In genomic region chr9:134325096-134325812, GRCh38 we compare ENCODE assay signal across 8 cellular contexts. TPM values are rescaled to one million over a fixed set of nuclear protein-coding genes. Genes with fewer than 3 reads are reported as not detected.
DNase-seq lines count a peak whose midpoint lies in the region; ATAC-seq and TF ChIP-seq lines count a peak whose summit lies in the region.

No MANE protein-coding gene starts in this region.

- peak overlapping the region; percentile 85 for H3K4me2 ChIP-seq in neuronal stem cell (ENCODE audit: insufficient read depth, low read length, poor library complexity, severe bottlenecking)

- peak overlapping the region; percentile 99 for H4K91ac ChIP-seq in neuronal stem cell (ENCODE audit: low read depth, low read length, poor library complexity)

- WGBS in neuronal stem cell (ENCODE audit: extremely low coverage in 2 of 2, insufficient read length in 2 of 2, insufficient replicate concordance in 1 of 2), 2 donors, result no CpG with 5 or more reads among the region's 63 CpGs

- H3K4me1 Mint-ChIP-seq in HFFc6 (ENCODE audit: low read depth), result peaks cover 40% of the 10 kb centered on the region

- H3K23ac ChIP-seq in neuronal stem cell (ENCODE audit: low read depth, low read length, poor library complexity), result peak overlapping the region; percentile 97

- H3K27ac ChIP-seq in 22Rv1, result peak overlapping the region; percentile 65
- H3K27ac ChIP-seq in neuronal stem cell (replicated peaks; ENCODE audit: low read length), result peak overlapping the region; percentile 96

- peak overlapping the region; percentile 100 for H3K18ac ChIP-seq in neuronal stem cell (ENCODE audit: low read length)

- no peaks in the 10 kb centered on the region for H3K36me3 ChIP-seq in neuronal stem cell (replicated peaks in 1 of 2; ENCODE audit: control insufficient read depth in 2 of 2, insufficient read depth in 2 of 2, low read length in 2 of 2)

- peak overlapping the region; percentile 100 for H2BK15ac ChIP-seq in neuronal stem cell (ENCODE audit: low read length)

- H3K27ac Mint-ChIP-seq in HFFc6, result peak overlapping the region; percentile 77

- peaks cover 3% of the 10 kb centered on the region for H3K27me3 Mint-ChIP-seq in HFFc6 (ENCODE audit: insufficient read depth)

- no peaks in the 10 kb centered on the region for H3K36me3 Mint-ChIP-seq in HFFc6 (ENCODE audit: low read depth)

- ATAC-seq in GM21360 (IDR thresholded peaks at IDR 0.05; ENCODE audit: unreplicated experiment) (no peak), HG02885 (IDR thresholded peaks at IDR 0.05; ENCODE audit: poor library complexity, unreplicated experiment) (no peak)

- peak overlapping the region; percentile 100 for H2BK12ac ChIP-seq in neuronal stem cell (ENCODE audit: low read length)

- TF ChIP-seq CTCF in 22Rv1 (IDR thresholded peaks at IDR 0.05) (0 out of 2 replicates have a peak, but pooled peaks have one; percentile 1), HFFc6 (IDR thresholded peaks at IDR 0.05) (no peak), foreskin fibroblast (IDR thresholded peaks at IDR 0.05; ENCODE audit: low read depth, low read length) (no peak)

- H3K4me3 ChIP-seq in foreskin fibroblast (ENCODE audit: low read depth in 1 of 2, low read length in 2 of 2) (peak overlapping the region; percentile 78), neuronal stem cell (ENCODE audit: low read length in 2 of 2) (peak overlapping the region; percentile 87 to 90)

- DNase-seq in HFFc6, result peak; percentile 57
- peak; percentile 61 for DNase-seq in activated CD8-positive, alpha-beta memory T cell treated with anti-CD3 and anti-CD28 coated beads, Interleukin-2, amount 50 U/mL, for 48 hours
- DNase-seq in foreskin fibroblast, result peak in 1 of 2 donors; percentile 69
- DNase-seq in neuronal stem cell (ENCODE audit: low spot score), result no peak
- no peak for DNase-seq in GF-D8 (lab: John Stamatoyannopoulos, UW)

- H3K9ac ChIP-seq in neuronal stem cell (ENCODE audit: low read depth, low read length, poor library complexity), result peak overlapping the region; percentile 99

- H2AK5ac ChIP-seq in neuronal stem cell (ENCODE audit: low read depth, low read length), result peak overlapping the region; percentile 99

- H3K4me1 ChIP-seq in neuronal stem cell (ENCODE audit: control insufficient read depth in 2 of 2, insufficient read depth in 1 of 2, low read depth in 1 of 2, low read length in 2 of 2), result peaks cover 42 to 52% of the 10 kb centered on the region in 2 donors

- peak overlapping the region; percentile 89 for H2BK5ac ChIP-seq in neuronal stem cell (ENCODE audit: low read length)

- H2AFZ ChIP-seq in neuronal stem cell (ENCODE audit: low read length), result peak overlapping the region; percentile 94

- peak overlapping the region; percentile 100 for H2BK120ac ChIP-seq in neuronal stem cell (ENCODE audit: low read depth, low read length)

- H3K4me3 Mint-ChIP-seq in HFFc6, result peak overlapping the region; percentile 84

- peak overlapping the region; percentile 100 for H4K8ac ChIP-seq in neuronal stem cell (ENCODE audit: low read depth, low read length)

- H3K9me3 ChIP-seq in neuronal stem cell (replicated peaks in 1 of 2; ENCODE audit: control insufficient read depth in 2 of 2, insufficient read depth in 1 of 2, low read depth in 1 of 2, low read length in 2 of 2), result peaks cover 0 to 2% of the 10 kb centered on the region in 2 donors

- H3K27me3 ChIP-seq in neuronal stem cell (ENCODE audit: control insufficient read depth in 3 of 3, insufficient read depth in 3 of 3, low read depth in 1 of 3, low read length in 3 of 3), result peaks cover 0 to 7% (median 0%) of the 10 kb centered on the region in 3 experiments

- H3K79me1 ChIP-seq in neuronal stem cell (ENCODE audit: low read depth, low read length), result peaks cover 17% of the 10 kb centered on the region

- H3K9me3 Mint-ChIP-seq in HFFc6, result no peaks in the 10 kb centered on the region

- H3K14ac ChIP-seq in neuronal stem cell (ENCODE audit: low read length), result peak overlapping the region; percentile 94

- H3K4ac ChIP-seq in neuronal stem cell (ENCODE audit: low read length), result peak overlapping the region; percentile 100

RNA-seq across cellular contexts. Expression of gene RXRA, which starts 1.0 kb away (rescaled TPM):
- 10 to 100 TPM; 23.2 to 31.9 (median 28.0) TPM for total RNA-seq in HFFc6 (2021; fragmentation: NEBNext Ultra II Directional; extraction: Animal tissue kit (Norgen Biotek cat#: 25700))
- polyA plus RNA-seq in neuronal stem cell (2013, experiment 1 of 2), result 36.1 TPM
- 36.3 TPM for polyA plus RNA-seq in neuronal stem cell (2013, experiment 2 of 2)

Comparison
In these comparisons a context has a peak if more than half of its experiments do, and no peak if none do; other contexts are left out.
1. DNase-seq: peak in HFFc6 (single experiment) and activated CD8-positive, alpha-beta memory T cell treated with anti-CD3 and anti-CD28 coated beads, Interleukin-2, amount 50 U/mL, for 48 hours (single experiment); none in neuronal stem cell (single experiment) and GF-D8 (single experiment).